8 cellular contexts compared by ENCODE assay signal in genomic region chr11:118910309-118911112, GRCh38. TPM values are rescaled to one million over a fixed set of nuclear protein-coding genes. Genes with fewer than 3 reads are reported as not detected.
DNase-seq lines count a peak whose midpoint lies in the region; ATAC-seq, FAIRE-seq and TF ChIP-seq lines count a peak whose summit lies in the region.

No MANE protein-coding gene starts in this region.

- CTCF ChIA-PET in Caco-2 (lab: Charles Lee) = interaction anchor here (0.7 to 7.2 kb wide), 6 partner anchors 19 to 221 kb away, joined by 3 to 170 read pairs (median 4); partner anchors contain the start of gene DDX6

- H3K4me3 Mint-ChIP-seq in Caco-2 (ENCODE audit: unreplicated experiment) = peak overlapping the region; percentile 76
- peak overlapping the region; percentile 81 for H3K4me3 Mint-ChIP-seq in activated naive CD8-positive, alpha-beta T cell treated with anti-CD3 and anti-CD28 coated beads, Interleukin-2, amount 50 U/mL, for 24 hours

- no peaks in the 10 kb centered on the region for H3K27me3 Mint-ChIP-seq in Caco-2 (ENCODE audit: insufficient read depth, unreplicated experiment)
- no peaks in the 10 kb centered on the region for H3K27me3 Mint-ChIP-seq in activated naive CD8-positive, alpha-beta T cell treated with anti-CD3 and anti-CD28 coated beads, Interleukin-2, amount 50 U/mL, for 24 hours

- H3K4me1 ChIP-seq in Caco-2 (peaks cover 75% of the 10 kb centered on the region), cardiac muscle cell (ENCODE audit: low read depth) (peaks cover 75% of the 10 kb centered on the region), pancreas (peaks cover 45 to 70% (median 54%) of the 10 kb centered on the region in 3 donors)

- DNase-seq in Caco-2 (peak; percentile 92 to 95), NCI-H526 treated with DMSO at 0.1 percent for 48 hours (lab: John Stamatoyannopoulos, UW) (peak; percentile 96), cardiac muscle cell (ENCODE audit: low read depth in 1 of 2, low spot score in 1 of 2) (peak; percentile 88 to 95), pancreas (peak; percentile 61 to 88 (median 73)), pons (ENCODE audit: low spot score) (no peak)
- DNase-seq in activated naive CD8-positive, alpha-beta T cell treated with anti-CD3 and anti-CD28 coated beads, Interleukin-2, amount 50 U/mL, for 24 hours = no peak

- peaks cover 85% of the 10 kb centered on the region for H3K36me3 Mint-ChIP-seq in Caco-2 (ENCODE audit: insufficient read depth, unreplicated experiment)
- H3K36me3 Mint-ChIP-seq in activated naive CD8-positive, alpha-beta T cell treated with anti-CD3 and anti-CD28 coated beads, Interleukin-2, amount 50 U/mL, for 24 hours (ENCODE audit: low read depth) = peaks cover 9% of the 10 kb centered on the region

- BruUV-seq in Caco-2 (replicated peaks; lab: Mats Ljungman, UMichigan) = no TSS peak

- H3K4me1 Mint-ChIP-seq in Caco-2 (ENCODE audit: low read depth, unreplicated experiment) = peaks cover 57% of the 10 kb centered on the region
- peaks cover 71% of the 10 kb centered on the region for H3K4me1 Mint-ChIP-seq in activated naive CD8-positive, alpha-beta T cell treated with anti-CD3 and anti-CD28 coated beads, Interleukin-2, amount 50 U/mL, for 24 hours

- H3K4me3 ChIP-seq in Caco-2 (ENCODE audit: low read depth, low read length) (peak overlapping the region; percentile 66), cardiac muscle cell (peak overlapping the region; percentile 18), pancreas (peak overlapping the region in 2 of 4 donors; percentile 31 to 34)

- H3K9me3 ChIP-seq in Caco-2 (no peaks in the 10 kb centered on the region), cardiac muscle cell (ENCODE audit: low read depth) (no peaks in the 10 kb centered on the region), pancreas (no peaks in the 10 kb centered on the region)

- H3K36me3 ChIP-seq in Caco-2 (ENCODE audit: control insufficient read depth, insufficient read depth, low read length) (peaks cover 15% of the 10 kb centered on the region), cardiac muscle cell (no peaks in the 10 kb centered on the region), pancreas (peaks cover 0 to 8% (median 0%) of the 10 kb centered on the region in 3 donors)

- peak overlapping the region; percentile 96 for H3K27ac Mint-ChIP-seq in Caco-2 (ENCODE audit: unreplicated experiment)
- H3K27ac Mint-ChIP-seq in activated naive CD8-positive, alpha-beta T cell treated with anti-CD3 and anti-CD28 coated beads, Interleukin-2, amount 50 U/mL, for 24 hours = peak overlapping the region; percentile 97

- WGBS in pancreas, 2 donors = 8 to 10% methylated on average over 30 to 67 of the region's 67 CpGs

- H3K27me3 ChIP-seq in Caco-2 (replicated peaks; ENCODE audit: control insufficient read depth, insufficient read depth, low read length) (no peaks in the 10 kb centered on the region), cardiac muscle cell (no peaks in the 10 kb centered on the region), pancreas (no peaks in the 10 kb centered on the region)

- H3K27ac ChIP-seq in cardiac muscle cell = peak overlapping the region; percentile 98
- peak overlapping the region; percentile 75 to 89 (median 82) for H3K27ac ChIP-seq in pancreas

- H3K9me3 Mint-ChIP-seq in Caco-2 (ENCODE audit: unreplicated experiment) = no peaks in the 10 kb centered on the region
- H3K9me3 Mint-ChIP-seq in activated naive CD8-positive, alpha-beta T cell treated with anti-CD3 and anti-CD28 coated beads, Interleukin-2, amount 50 U/mL, for 24 hours = no peaks in the 10 kb centered on the region

- no peak for ATAC-seq in activated naive CD8-positive, alpha-beta T cell treated with anti-CD3 and anti-CD28 coated beads, Interleukin-2, amount 50 U/mL, for 24 hours
- peak; percentile 15 to 41 (median 28) for ATAC-seq in pancreas
- no peak for ATAC-seq in GM18519 (IDR thresholded peaks at IDR 0.05; ENCODE audit: low FRiP score, unreplicated experiment)
- no peak for ATAC-seq in GM19351 (IDR thresholded peaks at IDR 0.05; ENCODE audit: unreplicated experiment)

- TF ChIP-seq CTCF in Caco-2 (IDR thresholded peaks at IDR 0.05; ENCODE audit: insufficient read depth in 1 of 2, low read depth in 1 of 2, low read length in 1 of 2, severe bottlenecking in 1 of 2, unreplicated experiment in 1 of 2) (peak in 1 of 2 experiments; percentile 1), cardiac muscle cell (IDR thresholded peaks at IDR 0.05; ENCODE audit: low read depth, low read length) (no peak), pancreas (IDR thresholded peaks at IDR 0.05) (no peak)

- intact Hi-C loops in Caco-2 (cut with micrococcal nuclease; ENCODE audit: unreplicated experiment) = loop anchor here (2.0 to 5.0 kb wide), 2 partner anchors 184 to 288 kb away; a partner anchor contains a TSS
- intact Hi-C loops in pancreas (cut with DNase I) = no loop called here

- POLR2A ChIA-PET in Caco-2 (lab: Charles Lee) = interaction anchor here (0.5 to 7.0 kb wide), 18 partner anchors 15 to 1981 kb away, joined by 3 to 171 read pairs (median 4); partner anchors contain the start of genes BCL9L, CENATAC, DDX6 and HMBS

- no peak for FAIRE-seq in pancreas (lab: Jason Lieb, UNC)

RNA-seq across cellular contexts. Expression of gene BCL9L, which starts 15.2 kb away (rescaled TPM):
- total RNA-seq in Caco-2 (2022) = 186 and 203 TPM in 2 replicates
- 15.9 and 22.9 TPM in 2 replicates for total RNA-seq in cardiac muscle cell
- polyA plus RNA-seq in cardiac muscle cell = 10.0 and 11.2 TPM in 2 replicates
- total RNA-seq in pancreas = 10 to 100 TPM; 15.2 to 40.8 (median 23.3) TPM
- 10 to 100 TPM in 1 of 2 donors, 1 to 10 TPM in 1; 6.5 to 31.4 TPM for polyA plus RNA-seq in pancreas

RNA-seq across cellular contexts. Expression of gene CXCR5, which starts 26.8 kb away (rescaled TPM):
- total RNA-seq in Caco-2 (2022) (not detected in 2 replicates), cardiac muscle cell (not detected in 2 replicates), pancreas (under 1 TPM; 0.06 to 0.20 (median 0.12) TPM)
- polyA plus RNA-seq in cardiac muscle cell (not detected in 2 replicates), pancreas (under 1 TPM; 0.11 to 0.19 TPM)

RNA-seq across cellular contexts. Expression of gene UPK2, which starts 45.6 kb away (rescaled TPM):
- 1.8 and 3.5 TPM in 2 replicates for total RNA-seq in Caco-2 (2022)
- total RNA-seq in cardiac muscle cell = 0.89 TPM in 1 of 2 replicates, not detected in the other
- polyA plus RNA-seq in cardiac muscle cell = 1.4 and 3.3 TPM in 2 replicates
- under 1 TPM in 1 of 6 donors, not detected in 5; 0.16 TPM for total RNA-seq in pancreas
- under 1 TPM; 0.09 to 0.19 TPM for polyA plus RNA-seq in pancreas

Comparison
In these comparisons a context has a peak if more than half of its experiments do, and no peak if none do; other contexts are left out.
1. DNase-seq: peak in Caco-2 (2 of 2), NCI-H526 treated with DMSO at 0.1 percent for 48 hours (single experiment), cardiac muscle cell (2 of 2) and pancreas (6 of 6); none in activated naive CD8-positive, alpha-beta T cell treated with anti-CD3 and anti-CD28 coated beads, Interleukin-2, amount 50 U/mL, for 24 hours (single experiment) and pons (single experiment).
2. ATAC-seq: peak in pancreas (4 of 4); none in activated naive CD8-positive, alpha-beta T cell treated with anti-CD3 and anti-CD28 coated beads, Interleukin-2, amount 50 U/mL, for 24 hours (single experiment), GM18519 (single experiment) and GM19351 (single experiment).